Comparison of ENCODE assay signal across 22 cellular contexts in genomic region chr4:42709392-42710065, GRCh38. TPM values are rescaled to one million over a fixed set of nuclear protein-coding genes. Genes with fewer than 3 reads are reported as not detected.
DNase-seq lines count a peak whose midpoint lies in the region; ATAC-seq, FAIRE-seq and TF ChIP-seq lines count a peak whose summit lies in the region.
"Had no signal": no experiment of that assay in that cellular context is flagged by ENCODE, and none has a peak within 500 bp of the region (broad histone marks: within the 10 kb centered on the region; RNA-seq: fewer than 3 reads in every experiment).

No MANE protein-coding gene starts in this region.

- H4K20me1 ChIP-seq in K562 (replicated peaks; ENCODE audit: control insufficient read depth, insufficient read depth, low read length) = no peaks in the 10 kb centered on the region
- H4K20me1 ChIP-seq: BLaER1 had no signal

- TF ChIP-seq EP300 in K562 (IDR thresholded peaks at IDR 0.05; ENCODE audit: low read length) = no peak

- H3K9me1 ChIP-seq in K562 (ENCODE audit: control insufficient read depth, insufficient read depth, low read length) = no peaks in the 10 kb centered on the region

- H3K4me3 ChIP-seq in K562 = no peak overlapping the region
- H3K4me3 ChIP-seq: BLaER1, lung, psoas muscle, stomach had no signal

- no peak for FAIRE-seq in K562 (lab: Jason Lieb, UNC)
- FAIRE-seq: endometrium, GM12892, kidney had no signal

- no peak overlapping the region for H3K27ac ChIP-seq in K562 (ENCODE audit: extremely low read depth, low read depth, low read length)
- H3K27ac ChIP-seq: BLaER1, psoas muscle, stomach had no signal

- in situ Hi-C loops in K562 (cut with MboI) = no loop called here

- H3K9me3 ChIP-seq in K562 (replicated peaks; ENCODE audit: control insufficient read depth, insufficient read depth, low read depth, low read length) = no peaks in the 10 kb centered on the region
- H3K9me3 ChIP-seq: BLaER1, Caco-2, psoas muscle, stomach had no signal

- no peak for ATAC-seq in K562
- ATAC-seq in SK-N-SH treated with all-trans-retinoic acid at 6 μM for 48 hours = no peak
- ATAC-seq: psoas muscle had no signal

- no peak overlapping the region for H2AFZ ChIP-seq in K562 (ENCODE audit: low read depth, low read length)

- DNase-seq in SIG-M5 treated with dmso at 0.1 percent for 504 hours (lab: John Stamatoyannopoulos, UW; ENCODE audit: unreplicated experiment) = peak; percentile 29
- DNase-seq in SIG-M5 (lab: John Stamatoyannopoulos, UW) = no peak
- DNase-seq in K562 (ENCODE audit: extremely low read depth in 1 of 4, low spot score in 3 of 4) = no peak
- peak; percentile 16 for DNase-seq in medulla oblongata (ENCODE audit: extremely low spot score)
- DNase-seq in T-helper 1 cell = no peak
- no peak for DNase-seq in T-helper 9 cell
- no peak for DNase-seq in posterior cingulate gyrus
- DNase-seq: ACHN; activated CD4-positive, alpha-beta T cell treated with anti-CD3 and anti-CD28 coated beads, Interleukin-2, amount 50 U/mL, for 1 hour; activated naive CD4-positive, alpha-beta T cell treated with anti-CD3 and anti-CD28 coated beads, Interleukin-2, amount 50 U/mL, for 16 hours; HCEC 1CT; IMR-90; kidney; NCI-H2171 treated with DMSO at 0.1 percent for 48 hours; psoas muscle; stomach had no signal

- no peak for TF ChIP-seq CTCF in K562 (IDR thresholded peaks at IDR 0.05 in 2 of 3, conservative IDR thresholded peaks at IDR 0.05 in 1 of 3; ENCODE audit: insufficient read depth in 2 of 3, low read depth in 1 of 3, low read length in 3 of 3)

- no peaks in the 10 kb centered on the region for H3K4me1 ChIP-seq in K562 (replicated peaks in 1 of 2; ENCODE audit: control insufficient read depth in 2 of 2, insufficient read depth in 2 of 2, low read length in 2 of 2)
- H3K4me1 ChIP-seq: BLaER1, psoas muscle had no signal

- POLR2A ChIA-PET in K562 (lab: Yijun Ruan, JAX) = no interaction called here

- intact Hi-C loops in K562 (cut with micrococcal nuclease) = no loop called here
- intact Hi-C loops in posterior cingulate gyrus (cut with DNase I) = no loop called here

- no peak for TF ChIP-seq POLR2A in K562 (conservative IDR thresholded peaks at IDR 0.05)

- no peak for TF ChIP-seq RAD21 in K562 (CRISPR knock-in tag; conservative IDR thresholded peaks at IDR 0.05 in 1 of 2, IDR thresholded peaks at IDR 0.05 in 1 of 2)

- no peak overlapping the region for H3K9ac ChIP-seq in K562 (ENCODE audit: insufficient read depth in 1 of 2, low read depth in 2 of 2, low read length in 2 of 2)
- H3K9ac ChIP-seq: BLaER1 had no signal

- no peak overlapping the region for H3K4me2 ChIP-seq in K562 (ENCODE audit: insufficient read depth, low read length)
- H3K4me2 ChIP-seq: BLaER1 had no signal

- no peaks in the 10 kb centered on the region for H3K27me3 ChIP-seq in K562 (ENCODE audit: control insufficient read depth in 2 of 2, insufficient read depth in 2 of 2, low read length in 2 of 2)
- H3K27me3 ChIP-seq: BLaER1, stomach had no signal

- no TSS peak for BruUV-seq in K562 (replicated peaks; lab: Mats Ljungman, UMichigan)

- no peaks in the 10 kb centered on the region for H3K79me2 ChIP-seq in K562 (ENCODE audit: control insufficient read depth, insufficient read depth, low read length)

- 1% methylated on average over 5 of the region's 5 CpGs for WGBS in K562 (ENCODE audit: insufficient coverage, low coverage, missing lambda C conversion rate)

- CTCF ChIA-PET in K562 (lab: Yijun Ruan, JAX; ENCODE audit: low intra/inter-chr PET ratio) = no interaction called here

- no peaks in the 10 kb centered on the region for H3K36me3 ChIP-seq in K562 (ENCODE audit: control insufficient read depth, insufficient read depth, low read length)
- H3K36me3 ChIP-seq: BLaER1, stomach had no signal

TF ChIP-seq in K562, 482 proteins besides CTCF, POLR2A, EP300 and RAD21:
- TF ChIP-seq FOXK2 (conservative IDR thresholded peaks at IDR 0.05 in 1 of 2, IDR thresholded peaks at IDR 0.05 in 1 of 2; ENCODE audit: low read depth in 2 of 2) = no peak
- no peak for TF ChIP-seq TAF7 (tag; IDR thresholded peaks at IDR 0.05)
- TF ChIP-seq HOXB6 (CRISPR knock-in tag; IDR thresholded peaks at IDR 0.05; ENCODE audit: borderline replicate concordance) = no peak
- no peak for TF ChIP-seq MYNN (IDR thresholded peaks at IDR 0.05)
- no peak for TF ChIP-seq MYNN (CRISPR knock-in tag; IDR thresholded peaks at IDR 0.05)
- no peak for TF ChIP-seq ZNF717 (CRISPR knock-in tag; IDR thresholded peaks at IDR 0.05)
- TF ChIP-seq E2F1 (CRISPR knock-in tag; IDR thresholded peaks at IDR 0.05) = no peak
- TF ChIP-seq ZNF316 (IDR thresholded peaks at IDR 0.05) = peak; percentile 66
- 0 out of 2 replicates have a peak, but pooled peaks have one; percentile 17 for TF ChIP-seq MAFG (tag; conservative IDR thresholded peaks at IDR 0.05)
- no peak for TF ChIP-seq MEF2D (tag; conservative IDR thresholded peaks at IDR 0.05; ENCODE audit: low read depth)
- peak; percentile 61; the same call in 1 of the 2 replicates for TF ChIP-seq C11orf30 (IDR thresholded peaks at IDR 0.05; ENCODE audit: low read depth)

TF ChIP-seq in SK-N-SH treated with all-trans-retinoic acid at 6 μM for 48 hours, 23 proteins besides CTCF, POLR2A, EP300 and RAD21 (continues in another document):
- TF ChIP-seq CREB5 (CRISPR knock-in tag; IDR thresholded peaks at IDR 0.05; ENCODE audit: low read depth) = no peak
- TF ChIP-seq POU6F1 (CRISPR knock-in tag; IDR thresholded peaks at IDR 0.05; ENCODE audit: borderline replicate concordance, low read depth) = no peak
- no peak for TF ChIP-seq ZFP30 (CRISPR knock-in tag; IDR thresholded peaks at IDR 0.05)
- TF ChIP-seq CSDC2 (CRISPR knock-in tag; IDR thresholded peaks at IDR 0.05) = no peak
- TF ChIP-seq BACH2 (CRISPR knock-in tag; IDR thresholded peaks at IDR 0.05; ENCODE audit: borderline replicate concordance) = no peak
- TF ChIP-seq ISL1 (CRISPR knock-in tag; IDR thresholded peaks at IDR 0.05) = no peak
- TF ChIP-seq ZFP3 (CRISPR knock-in tag; IDR thresholded peaks at IDR 0.05) = no peak
- no peak for TF ChIP-seq PATZ1 (CRISPR knock-in tag; IDR thresholded peaks at IDR 0.05; ENCODE audit: borderline replicate concordance)
- no peak for TF ChIP-seq RARB (CRISPR knock-in tag; IDR thresholded peaks at IDR 0.05)

RNA-seq across cellular contexts. Expression of gene ATP8A1, which starts 52.6 kb away (rescaled TPM):
- 0.05 and 1.1 TPM in 2 replicates for total RNA-seq in K562 (2011; cell fraction: chromatin; rRNA removed; ENCODE audit: low replicate concordance)
- 0.33 and 0.53 TPM in 2 replicates for total RNA-seq in K562 (2011; cell fraction: nucleolus; rRNA removed)
- 0.07 and 0.69 TPM in 2 replicates for total RNA-seq in K562 (2011; cell fraction: nucleoplasm; rRNA removed)
- under 0.01 and 0.05 TPM in 2 replicates for total RNA-seq in K562 (2014; rRNA removed)
- 0.03 and 0.07 TPM in 2 replicates for total RNA-seq in K562 (2014; rRNA removed; fragmentation: Illumina TruSeq; extraction: Trizol)
- total RNA-seq in K562 (2015; rRNA removed; fragmentation: Illumina TruSeq; extraction: Trizol) = 0.07 and 0.08 TPM in 2 replicates
- 0.11 and 0.38 TPM in 2 replicates for total RNA-seq in K562 (2021)
- polyA plus RNA-seq in K562 (2011; rRNA removed) = 0.01 and 0.29 TPM in 2 replicates
- 0.03 TPM in 1 of 2 replicates, not detected in the other for polyA plus RNA-seq in K562 (2011; cell fraction: cytosol; rRNA removed)
- polyA plus RNA-seq in K562 (2011; cell fraction: nucleus; rRNA removed) = 0.03 and 0.28 TPM in 2 replicates
- 0.10 and 0.19 TPM in 2 replicates for polyA plus RNA-seq in K562 (2012)
- 0.03 and 0.07 TPM in 2 replicates for polyA plus RNA-seq in K562 (2014; fragmentation: Illumina TruSeq; extraction: Trizol)
- polyA plus RNA-seq in K562 (2014; fragmentation: Nextera tagmentation; extraction: Ambion mirVana) = under 1 TPM in 1 of 2 experiments, not detected in 1; 0.07 TPM
- polyA plus RNA-seq in K562 (2014; rRNA removed) = 0.05 TPM in 1 of 2 replicates, not detected in the other
- polyA minus RNA-seq in K562 (2011; rRNA and poly(A)+ RNA removed) = 0.06 and 0.35 TPM in 2 replicates
- polyA minus RNA-seq in K562 (2011; cell fraction: cytosol; rRNA and poly(A)+ RNA removed) = 0.19 TPM in 1 of 2 replicates, not detected in the other
- 0.11 and 0.40 TPM in 2 replicates for polyA minus RNA-seq in K562 (2011; cell fraction: nucleus; rRNA and poly(A)+ RNA removed)

Comparison
In these comparisons a context has a peak if more than half of its experiments do, and no peak if none do; other contexts are left out.
1. DNase-seq: peak in SIG-M5 treated with dmso at 0.1 percent for 504 hours (single experiment) and medulla oblongata (single experiment); none in SIG-M5 (single experiment), K562 (0 of 4), T-helper 1 cell (0 of 5), T-helper 9 cell (single experiment) and posterior cingulate gyrus (0 of 10).